Comparison of ENCODE assay signal across 14 cellular contexts in the genomic region with DNA sequence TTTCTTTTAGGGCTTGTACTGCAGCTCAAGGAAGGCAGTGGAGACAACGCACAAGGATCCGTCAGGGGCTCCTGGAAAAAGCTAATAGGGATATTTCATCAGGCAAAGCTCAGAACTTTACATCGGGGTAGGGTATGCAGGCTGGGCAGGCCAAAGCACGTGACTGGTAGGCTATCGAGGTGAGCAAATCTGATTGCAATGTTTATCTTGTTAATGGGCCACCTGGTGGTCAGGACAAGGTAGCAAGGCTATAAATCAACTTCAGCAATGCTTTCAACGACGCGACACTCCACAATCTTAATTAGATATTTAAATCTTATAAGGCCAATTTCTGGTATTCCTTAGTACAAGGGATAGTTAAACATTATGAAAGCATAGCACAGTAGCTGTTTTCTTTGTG.
DNase-seq lines count a peak whose midpoint lies in the region; ATAC-seq and TF ChIP-seq lines count a peak whose summit lies in the region.
"Had no signal": no experiment of that assay in that cellular context is flagged by ENCODE, and none has a peak within 500 bp of the region (broad histone marks: within the 10 kb centered on the region; RNA-seq: fewer than 3 reads in every experiment).

No MANE protein-coding gene starts in this region.

- CTCF ChIA-PET in SK-N-SH (lab: Yijun Ruan, JAX): no interaction called here

- no peak for TF ChIP-seq EP300 in SK-N-SH (IDR thresholded peaks at IDR 0.05; ENCODE audit: borderline replicate concordance in 1 of 2, low read depth in 1 of 2, low read length in 1 of 2)

- no peak overlapping the region for H3K9ac ChIP-seq in Karpas-422 (ENCODE audit: low read length)
- no peak overlapping the region for H3K9ac ChIP-seq in SK-N-SH

- POLR2A ChIA-PET in SK-N-SH (lab: Yijun Ruan, JAX): no interaction called here

- H3K9me2 ChIP-seq in DOHH2 (replicated peaks; ENCODE audit: control insufficient read depth, low read length) (no peaks in the 10 kb centered on the region), Karpas-422 (replicated peaks; ENCODE audit: insufficient read depth, low read length) (no peaks in the 10 kb centered on the region), SK-N-SH (no peaks in the 10 kb centered on the region)

- no peaks in the 10 kb centered on the region for H3K79me2 ChIP-seq in DOHH2 (ENCODE audit: control insufficient read depth, low read length)
- H3K79me2 ChIP-seq in Karpas-422 (ENCODE audit: low read length): no peaks in the 10 kb centered on the region
- H3K79me2 ChIP-seq in SK-N-SH (ENCODE audit: insufficient read depth): no peaks in the 10 kb centered on the region

- in situ Hi-C loops in HAP-1 (cut with MboI; ENCODE audit: low sequenced_read_pairs): no loop called here

- H3K36me3 ChIP-seq in DOHH2 (ENCODE audit: control insufficient read depth, low read length) (no peaks in the 10 kb centered on the region), Karpas-422 (ENCODE audit: insufficient read depth, low read length) (no peaks in the 10 kb centered on the region), RWPE2 (ENCODE audit: low read depth) (no peaks in the 10 kb centered on the region), iPS DF 6.9 (ENCODE audit: control insufficient read depth, insufficient read depth, low read length) (no peaks in the 10 kb centered on the region), SK-N-SH (replicated peaks in 1 of 2; ENCODE audit: control insufficient read depth in 1 of 2, insufficient read depth in 2 of 2, low read length in 1 of 2) (no peaks in the 10 kb centered on the region), HAP-1 (replicated peaks) (no peaks in the 10 kb centered on the region)
- H3K36me3 ChIP-seq: cardiac muscle cell, heart right ventricle had no signal

- H3K9me3 ChIP-seq in DOHH2 (ENCODE audit: control insufficient read depth, insufficient read depth, low read length) (no peaks in the 10 kb centered on the region), Karpas-422 (ENCODE audit: low read length) (no peaks in the 10 kb centered on the region), RWPE2 (ENCODE audit: severe bottlenecking) (no peaks in the 10 kb centered on the region), iPS DF 6.9 (ENCODE audit: control insufficient read depth, insufficient read depth, low read length) (no peaks in the 10 kb centered on the region), SK-N-SH (no peaks in the 10 kb centered on the region), HAP-1 (no peaks in the 10 kb centered on the region)

- no peak; the same call in 2 of the 3 replicates for ATAC-seq in RWPE2 (ENCODE audit: low read depth)
- ATAC-seq in HG02623 (IDR thresholded peaks at IDR 0.05; ENCODE audit: unreplicated experiment): no peak
- no peak for ATAC-seq in GM19023 (IDR thresholded peaks at IDR 0.05; ENCODE audit: unreplicated experiment)
- ATAC-seq: heart right ventricle; natural killer cell treated with Interleukin-12 subunit alpha and Interleukin-12 subunit beta and Interleukin-15 and Interleukin-18, amount 100 ng/mL, for 72 hours had no signal

- DNase-seq in Karpas-422: peak; percentile 42
- DNase-seq in RWPE2 (ENCODE audit: low spot score): no peak
- DNase-seq in iPS DF 6.9 (ENCODE audit: low read depth, low spot score): peak; percentile 1
- no peak for DNase-seq in SK-N-SH
- DNase-seq in HAP-1 (ENCODE audit: low spot score in 2 of 2): no peak
- DNase-seq: activated naive CD4-positive, alpha-beta T cell treated with anti-CD3 and anti-CD28 coated beads for 36 hours; heart right ventricle; Right ventricle myocardium superior; substantia nigra had no signal

- no CpG with 5 or more reads among the region's 8 CpGs for WGBS in iPS DF 6.9 (ENCODE audit: insufficient coverage, insufficient read length)
- 59% methylated on average over 8 of the region's 8 CpGs for whole genome bisulfite sequencing in SK-N-SH (ENCODE audit: low lambda C conversion rate)

- H4K20me1 ChIP-seq in DOHH2 (ENCODE audit: control insufficient read depth, insufficient read depth, low read depth, low read length): no peaks in the 10 kb centered on the region
- no peaks in the 10 kb centered on the region for H4K20me1 ChIP-seq in Karpas-422 (ENCODE audit: insufficient read depth, low read depth, low read length)
- H4K20me1 ChIP-seq in SK-N-SH (ENCODE audit: insufficient read depth): no peaks in the 10 kb centered on the region

- TF ChIP-seq CTCF in DOHH2 (IDR thresholded peaks at IDR 0.05; ENCODE audit: low read depth, low read length, poor library complexity, severe bottlenecking): peak; percentile 30
- TF ChIP-seq CTCF in RWPE2 (IDR thresholded peaks at IDR 0.05; ENCODE audit: poor library complexity, severe bottlenecking): peak; percentile 62
- TF ChIP-seq CTCF in SK-N-SH (IDR thresholded peaks at IDR 0.05): no peak; the same call in 1 of the 2 replicates

- H2AFZ ChIP-seq in Karpas-422 (ENCODE audit: low read length) (no peak overlapping the region), SK-N-SH (ENCODE audit: low read depth) (no peak overlapping the region)

- TF ChIP-seq RAD21 in SK-N-SH (IDR thresholded peaks at IDR 0.05; ENCODE audit: low read length): no peak

- H3K27me3 ChIP-seq in DOHH2 (ENCODE audit: control insufficient read depth, low read length): no peaks in the 10 kb centered on the region
- no peaks in the 10 kb centered on the region for H3K27me3 ChIP-seq in Karpas-422 (ENCODE audit: low read length)
- H3K27me3 ChIP-seq in RWPE2 (ENCODE audit: insufficient read depth, poor library complexity, severe bottlenecking): no peaks in the 10 kb centered on the region
- H3K27me3 ChIP-seq in iPS DF 6.9 (ENCODE audit: control insufficient read depth, insufficient read depth, low read length): no peaks in the 10 kb centered on the region
- H3K27me3 ChIP-seq in SK-N-SH (ENCODE audit: insufficient read depth): no peaks in the 10 kb centered on the region
- H3K27me3 ChIP-seq in HAP-1 (ENCODE audit: low read depth): no peaks in the 10 kb centered on the region
- H3K27me3 ChIP-seq: cardiac muscle cell, heart right ventricle had no signal

- H3K4me3 ChIP-seq in DOHH2 (ENCODE audit: low read length) (no peak overlapping the region), Karpas-422 (ENCODE audit: low read length) (no peak overlapping the region), RWPE2 (ENCODE audit: severe bottlenecking) (no peak overlapping the region), iPS DF 6.9 (ENCODE audit: low read length) (no peak overlapping the region), SK-N-SH (ENCODE audit: low read depth in 2 of 2, low read length in 1 of 2) (no peak overlapping the region), HAP-1 (no peak overlapping the region)
- H3K4me3 ChIP-seq: cardiac muscle cell, heart right ventricle had no signal

- H3K27ac ChIP-seq in DOHH2 (ENCODE audit: low read depth, low read length) (no peak overlapping the region), Karpas-422 (ENCODE audit: low read length) (no peak overlapping the region), RWPE2 (ENCODE audit: poor library complexity, severe bottlenecking) (no peak overlapping the region), iPS DF 6.9 (ENCODE audit: low read length) (no peak overlapping the region), SK-N-SH (ENCODE audit: low read depth in 2 of 2, low read length in 1 of 2) (no peak overlapping the region)
- H3K27ac ChIP-seq: cardiac muscle cell, heart right ventricle had no signal

- H3F3A ChIP-seq in DOHH2 (ENCODE audit: control insufficient read depth, insufficient read depth): no peaks in the 10 kb centered on the region
- H3F3A ChIP-seq in SK-N-SH (replicated peaks; ENCODE audit: insufficient read depth): no peaks in the 10 kb centered on the region

- no peaks in the 10 kb centered on the region for H3K4me1 ChIP-seq in DOHH2 (ENCODE audit: control insufficient read depth, low read length)
- H3K4me1 ChIP-seq in Karpas-422 (ENCODE audit: low read length): no peaks in the 10 kb centered on the region
- no peaks in the 10 kb centered on the region for H3K4me1 ChIP-seq in RWPE2 (ENCODE audit: insufficient read depth, poor library complexity, severe bottlenecking)
- H3K4me1 ChIP-seq in iPS DF 6.9 (ENCODE audit: control insufficient read depth, insufficient read depth, low read length): no peaks in the 10 kb centered on the region
- H3K4me1 ChIP-seq in SK-N-SH (ENCODE audit: control insufficient read depth in 1 of 2, insufficient read depth in 2 of 2, low read depth in 1 of 2, low read length in 1 of 2): no peaks in the 10 kb centered on the region
- peaks cover 16% of the 10 kb centered on the region for H3K4me1 ChIP-seq in HAP-1
- H3K4me1 ChIP-seq: heart right ventricle had no signal

- H3K4me2 ChIP-seq in DOHH2 (ENCODE audit: low read length): no peak overlapping the region
- H3K4me2 ChIP-seq in Karpas-422 (ENCODE audit: low read depth, low read length, poor library complexity, severe bottlenecking): no peak overlapping the region
- no peak overlapping the region for H3K4me2 ChIP-seq in SK-N-SH

TF ChIP-seq in SK-N-SH, 30 proteins besides CTCF, POLR2A, EP300 and RAD21:
- TF ChIP-seq EZH2phosphoT487 (IDR thresholded peaks at IDR 0.05; ENCODE audit: borderline replicate concordance, low read depth): no peak
TF ChIP-seq in SK-N-SH: peak in this region for 0.

Comparison
In these comparisons a context has a peak if more than half of its experiments do, and no peak if none do; other contexts are left out.
1. DNase-seq: peak in Karpas-422 (single experiment) and iPS DF 6.9 (single experiment); none in RWPE2 (single experiment), SK-N-SH (single experiment) and HAP-1 (0 of 2).